In the genomic region with DNA sequence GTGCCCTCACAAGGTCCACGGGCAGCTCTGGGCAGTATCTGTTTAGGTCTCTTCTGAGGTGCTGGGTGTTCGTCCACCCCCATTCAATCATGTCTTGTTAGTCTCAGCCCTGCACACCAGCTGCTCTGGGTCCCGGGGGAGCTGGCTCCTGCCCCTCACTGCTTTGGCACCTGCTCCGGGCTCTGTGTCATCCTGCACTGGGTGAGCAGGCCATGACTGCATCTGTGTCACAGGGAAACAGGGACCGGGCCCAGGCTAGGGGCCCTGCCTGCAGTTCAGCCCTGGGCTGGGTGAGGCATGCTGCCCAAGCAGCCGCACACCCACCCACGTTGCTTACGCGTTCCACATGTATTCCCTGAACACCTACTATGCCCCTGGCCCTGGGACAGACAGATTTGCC, we compare ENCODE assay signal across 21 cellular contexts. TPM values are rescaled to one million over a fixed set of nuclear protein-coding genes. Genes with fewer than 3 reads are reported as not detected.
A peak's percentile ranks its signal among the peaks of the same experiment; 100 is the strongest.
DNase-seq lines count a peak whose midpoint lies in the region; ATAC-seq and TF ChIP-seq lines count a peak whose summit lies in the region.
"Had no signal": no experiment of that assay in that cellular context is flagged by ENCODE, and none has a peak within 500 bp of the region (broad histone marks: within the 10 kb centered on the region; RNA-seq: fewer than 3 reads in every experiment).

No MANE protein-coding gene starts in this region.

- H3K27ac ChIP-seq in GM23248 (no peak overlapping the region), neural progenitor cell (no peak overlapping the region), hepatocyte (no peak overlapping the region)
- H3K27ac ChIP-seq: colonic mucosa, VCaP had no signal

- TF ChIP-seq CTCF in neural progenitor cell (IDR thresholded peaks at IDR 0.05) (no peak), hepatocyte (IDR thresholded peaks at IDR 0.05; ENCODE audit: poor library complexity) (no peak)

- no peak overlapping the region for H3K4me2 ChIP-seq in GM23248 (ENCODE audit: unreplicated experiment)
- H3K4me2 ChIP-seq in neural progenitor cell = no peak overlapping the region
- H3K4me2 ChIP-seq in hepatocyte = no peak overlapping the region

- H3K27me3 ChIP-seq in GM23248 (replicated peaks; ENCODE audit: insufficient read depth) (peaks cover 4% of the 10 kb centered on the region; the same call in 1 of the 2 replicates), neural progenitor cell (no peaks in the 10 kb centered on the region), hepatocyte (no peaks in the 10 kb centered on the region)
- H3K27me3 ChIP-seq: colonic mucosa had no signal

- H3K79me2 ChIP-seq in GM23248 (ENCODE audit: insufficient read depth) = no peaks in the 10 kb centered on the region
- no peaks in the 10 kb centered on the region for H3K79me2 ChIP-seq in neural progenitor cell (ENCODE audit: low read depth)
- no peaks in the 10 kb centered on the region for H3K79me2 ChIP-seq in hepatocyte

- H3K4me3 ChIP-seq in GM23248 (no peak overlapping the region), neural progenitor cell (no peak overlapping the region), hepatocyte (no peak overlapping the region)
- H3K4me3 ChIP-seq: colonic mucosa had no signal

- H3K4me1 ChIP-seq in GM23248 (ENCODE audit: insufficient read depth) (no peaks in the 10 kb centered on the region), neural progenitor cell (peaks cover 5% of the 10 kb centered on the region), hepatocyte (ENCODE audit: insufficient read depth) (no peaks in the 10 kb centered on the region)
- H3K4me1 ChIP-seq: colonic mucosa had no signal

- ATAC-seq in HG03571 (IDR thresholded peaks at IDR 0.05; ENCODE audit: unreplicated experiment) (no peak), HG02973 (IDR thresholded peaks at IDR 0.05; ENCODE audit: unreplicated experiment) (no peak), HG03378 (IDR thresholded peaks at IDR 0.05; ENCODE audit: unreplicated experiment) (no peak)
- ATAC-seq: natural killer cell had no signal

- no peak overlapping the region for H3K9ac ChIP-seq in GM23248
- H3K9ac ChIP-seq in neural progenitor cell = no peak overlapping the region

- no peaks in the 10 kb centered on the region for H3K36me3 Mint-ChIP-seq in neural progenitor cell
- H3K36me3 Mint-ChIP-seq: activated CD4-positive, alpha-beta memory T cell treated with anti-CD3 and anti-CD28 coated beads for 36 hours; natural killer cell had no signal

- no peak overlapping the region for H2AFZ ChIP-seq in GM23248
- H2AFZ ChIP-seq in neural progenitor cell (replicated peaks) = no peak overlapping the region
- H2AFZ ChIP-seq in hepatocyte = no peak overlapping the region

- H3K4me3 Mint-ChIP-seq in neural progenitor cell = no peak overlapping the region
- H3K4me3 Mint-ChIP-seq: activated CD4-positive, alpha-beta memory T cell treated with anti-CD3 and anti-CD28 coated beads for 36 hours; activated T-cell treated with anti-CD3 and anti-CD28 coated beads, Interleukin-2, amount 50 U/mL, for 24 hours; natural killer cell had no signal

- WGBS in GM23248 (ENCODE audit: low coverage in 1 of 2, low lambda C conversion rate in 2 of 2, missing lambda C conversion rate in 2 of 2), 2 experiments = 51 to 54% methylated on average over 9 of the region's 9 CpGs
- 91% methylated on average over 9 of the region's 9 CpGs for WGBS in hepatocyte (ENCODE audit: low lambda C conversion rate, missing lambda C conversion rate)

- H3F3A ChIP-seq in GM23248 (ENCODE audit: insufficient read depth) (no peaks in the 10 kb centered on the region), neural progenitor cell (ENCODE audit: low read depth) (no peaks in the 10 kb centered on the region)

- no peaks in the 10 kb centered on the region for H3K36me3 ChIP-seq in GM23248 (ENCODE audit: low read depth)
- no peaks in the 10 kb centered on the region for H3K36me3 ChIP-seq in neural progenitor cell
- no peaks in the 10 kb centered on the region for H3K36me3 ChIP-seq in hepatocyte (replicated peaks; ENCODE audit: insufficient read depth, low read depth)
- H3K36me3 ChIP-seq: colonic mucosa had no signal

- no peaks in the 10 kb centered on the region for H3K9me3 ChIP-seq in GM23248 (ENCODE audit: low read depth)
- H3K9me3 ChIP-seq in neural progenitor cell (ENCODE audit: low read depth) = no peaks in the 10 kb centered on the region
- no peaks in the 10 kb centered on the region for H3K9me3 ChIP-seq in hepatocyte (ENCODE audit: low read depth)
- H3K9me3 ChIP-seq: colonic mucosa had no signal

- H3K9me2 ChIP-seq in GM23248 (ENCODE audit: insufficient read depth) (no peaks in the 10 kb centered on the region), hepatocyte (replicated peaks; ENCODE audit: insufficient read depth) (no peaks in the 10 kb centered on the region)

- in situ Hi-C loops in GM23248 (cut with MboI) = no loop called here

- DNase-seq in GM23248 (peak; percentile 48), NCI-H1694 treated with DMSO at 0.1 percent for 48 hours (lab: John Stamatoyannopoulos, UW) (peak; percentile 72), SK-N-DZ (ENCODE audit: low spot score) (peak; percentile 11), neural progenitor cell (ENCODE audit: low spot score) (no peak), hepatocyte (ENCODE audit: low spot score) (no peak)
- DNase-seq: activated CD4-positive, alpha-beta memory T cell treated with anti-CD3 and anti-CD28 coated beads for 36 hours; activated naive CD4-positive, alpha-beta T cell treated with anti-CD3 and anti-CD28 coated beads, Interleukin-2, amount 50 U/mL, for 16 hours; activated T-cell treated with anti-CD3 and anti-CD28 coated beads, Interleukin-2, amount 50 U/mL, for 24 hours; colonic mucosa; foreskin fibroblast; kidney; mammary epithelial cell; natural killer cell; NCI-H187 treated with DMSO at 0.1 percent for 48 hours; small intestine; stimulated activated CD4-positive, alpha-beta T cell treated with anti-CD3 and anti-CD28 coated beads, Interleukin-4, amount 100 ng/mL, for 1 hour had no signal

- H3K4me1 Mint-ChIP-seq in neural progenitor cell = peaks cover 20% of the 10 kb centered on the region

- H3K27ac Mint-ChIP-seq in neural progenitor cell = peak overlapping the region; percentile 42
- H3K27ac Mint-ChIP-seq: activated CD4-positive, alpha-beta memory T cell treated with anti-CD3 and anti-CD28 coated beads for 36 hours; activated T-cell treated with anti-CD3 and anti-CD28 coated beads, Interleukin-2, amount 50 U/mL, for 24 hours; natural killer cell; progenitor cell of endocrine pancreas had no signal

- no peaks in the 10 kb centered on the region for H3K9me3 Mint-ChIP-seq in neural progenitor cell
- H3K9me3 Mint-ChIP-seq: activated CD4-positive, alpha-beta memory T cell treated with anti-CD3 and anti-CD28 coated beads for 36 hours; activated T-cell treated with anti-CD3 and anti-CD28 coated beads, Interleukin-2, amount 50 U/mL, for 24 hours; natural killer cell had no signal

- H4K20me1 ChIP-seq in GM23248 (ENCODE audit: insufficient read depth) (no peaks in the 10 kb centered on the region), neural progenitor cell (ENCODE audit: low read depth) (no peaks in the 10 kb centered on the region), hepatocyte (ENCODE audit: insufficient read depth, poor library complexity, severe bottlenecking) (no peaks in the 10 kb centered on the region)

- peaks cover 8% of the 10 kb centered on the region for H3K27me3 Mint-ChIP-seq in neural progenitor cell (ENCODE audit: insufficient read depth, low read depth)

RNA-seq across cellular contexts. Expression of gene ELFN2, which starts 43.9 kb away (rescaled TPM):
- 0.89 and 1.1 TPM in 2 replicates for total RNA-seq in GM23248 (2014; rRNA removed; shearing (Covaris generic))
- polyA plus RNA-seq in GM23248 (2016; fragmentation: Nextera tagmentation; extraction: Ambion mirVana) (0.19 and 0.48 TPM in 2 replicates), hepatocyte (0.19 and 0.40 TPM in 2 replicates)
- not detected in 2 replicates for polyA plus RNA-seq in SK-N-DZ (2014; cell fraction: cytosol; rRNA removed)
- 0.05 TPM in 1 of 2 replicates, not detected in the other for polyA plus RNA-seq in SK-N-DZ (2014; cell fraction: nucleus; rRNA removed)
- total RNA-seq in neural progenitor cell (ENCODE audit: low replicate concordance) (0.82 and 1.1 TPM in 2 replicates), hepatocyte (0.20 and 0.53 TPM in 2 replicates)

Comparison
In these comparisons a context has a peak if more than half of its experiments do, and no peak if none do; other contexts are left out.
1. DNase-seq: peak in GM23248 (single experiment), NCI-H1694 treated with DMSO at 0.1 percent for 48 hours (single experiment) and SK-N-DZ (single experiment); none in neural progenitor cell (single experiment) and hepatocyte (single experiment).